Comparison of ENCODE assay signal across 1 cellular context in genomic region chr17:78954684-78955083, GRCh38.
TF ChIP-seq lines count a peak whose summit lies in the region.

No MANE protein-coding gene starts in this region.

TF ChIP-seq in IMR-90, 13 proteins besides CTCF, POLR2A, EP300 and RAD21:
- TF ChIP-seq RCOR1 (IDR thresholded peaks at IDR 0.05; ENCODE audit: insufficient replicate concordance, low read length) (no peak), RFX5 (IDR thresholded peaks at IDR 0.05; ENCODE audit: low read depth, low read length) (no peak), MXI1 (IDR thresholded peaks at IDR 0.05; ENCODE audit: borderline replicate concordance, low read depth, low read length) (no peak), SMC3 (IDR thresholded peaks at IDR 0.05; ENCODE audit: low read depth, low read length) (no peak), BHLHE40 (IDR thresholded peaks at IDR 0.05; ENCODE audit: low read depth, low read length) (no peak), ELK1 (IDR thresholded peaks at IDR 0.05; ENCODE audit: borderline replicate concordance, low read depth, low read length) (no peak), USF2 (IDR thresholded peaks at IDR 0.05; ENCODE audit: low read depth, low read length) (no peak), NFE2L2 (IDR thresholded peaks at IDR 0.05; ENCODE audit: low read depth, low read length) (no peak), MAFK (IDR thresholded peaks at IDR 0.05; ENCODE audit: low read depth, low read length) (no peak), CHD1 (IDR thresholded peaks at IDR 0.05; ENCODE audit: low read depth, low read length) (no peak), FOS (IDR thresholded peaks at IDR 0.05; ENCODE audit: low read depth, low read length) (no peak), CEBPB (IDR thresholded peaks at IDR 0.05; ENCODE audit: low read depth, low read length) (no peak), MAZ (IDR thresholded peaks at IDR 0.05; ENCODE audit: borderline replicate concordance, low read depth, low read length) (no peak)
